ENCODE assay signal across 24 cellular contexts in genomic region chr17:66447159-66447558, GRCh38.
DNase-seq lines count a peak whose midpoint lies in the region; ATAC-seq and TF ChIP-seq lines count a peak whose summit lies in the region.
"Had no signal": no experiment of that assay in that cellular context is flagged by ENCODE, and none has a peak within 500 bp of the region (broad histone marks: within the 10 kb centered on the region; RNA-seq: fewer than 3 reads in every experiment).

No MANE protein-coding gene starts in this region.

- H4K91ac ChIP-seq in trophoblast cell (ENCODE audit: low read depth, low read length) = no peak overlapping the region

- peaks cover 4% of the 10 kb centered on the region for H3K79me1 ChIP-seq in trophoblast cell (ENCODE audit: low read length)

- H3K4me1 Mint-ChIP-seq in activated naive CD8-positive, alpha-beta T cell treated with anti-CD3 and anti-CD28 coated beads, Interleukin-2, amount 50 U/mL, for 24 hours = peaks cover 87% of the 10 kb centered on the region

- H4K20me1 ChIP-seq in DOHH2 (ENCODE audit: control insufficient read depth, insufficient read depth, low read depth, low read length) = no peaks in the 10 kb centered on the region

- no peak overlapping the region for H2BK5ac ChIP-seq in trophoblast cell (ENCODE audit: low read depth, low read length, poor library complexity)

- no peak overlapping the region for H2BK12ac ChIP-seq in trophoblast cell (ENCODE audit: low read length)

- H3K18ac ChIP-seq in trophoblast cell (ENCODE audit: low read length) = no peak overlapping the region

- H3K4me3 ChIP-seq in DOHH2 (ENCODE audit: low read length) (peak overlapping the region; percentile 63; the same call in 1 of the 2 replicates), trophoblast cell (ENCODE audit: low read depth, low read length) (no peak overlapping the region)
- H3K4me3 ChIP-seq: SJCRH30 had no signal

- no peak overlapping the region for H2AFZ ChIP-seq in trophoblast cell (ENCODE audit: insufficient read depth, low read length, poor library complexity)

- H3K4me2 ChIP-seq in DOHH2 (ENCODE audit: low read length) = 0 out of 2 replicates have a peak overlapping the region, but pooled peaks have one; percentile 98
- no peak overlapping the region for H3K4me2 ChIP-seq in trophoblast cell (ENCODE audit: low read length)
- H3K4me2 ChIP-seq: KMS-11 had no signal

- TF ChIP-seq CTCF in DOHH2 (IDR thresholded peaks at IDR 0.05; ENCODE audit: low read depth, low read length, poor library complexity, severe bottlenecking) = no peak

- H3K27me3 Mint-ChIP-seq in activated naive CD8-positive, alpha-beta T cell treated with anti-CD3 and anti-CD28 coated beads, Interleukin-2, amount 50 U/mL, for 24 hours = no peaks in the 10 kb centered on the region

- H3K4me3 Mint-ChIP-seq in activated naive CD8-positive, alpha-beta T cell treated with anti-CD3 and anti-CD28 coated beads, Interleukin-2, amount 50 U/mL, for 24 hours = no peak overlapping the region
- H3K4me3 Mint-ChIP-seq: B cell, IgD-negative memory B cell had no signal

- no peaks in the 10 kb centered on the region for H3K9me3 Mint-ChIP-seq in activated naive CD8-positive, alpha-beta T cell treated with anti-CD3 and anti-CD28 coated beads, Interleukin-2, amount 50 U/mL, for 24 hours
- H3K9me3 Mint-ChIP-seq: IgD-negative memory B cell had no signal

- H3K27ac ChIP-seq in DOHH2 (ENCODE audit: low read depth, low read length) (no peak overlapping the region), trophoblast cell (ENCODE audit: low read depth, low read length) (no peak overlapping the region)
- H3K27ac ChIP-seq: C4-2B, KMS-11, SJCRH30 had no signal

- no peak overlapping the region for H3K4ac ChIP-seq in trophoblast cell (ENCODE audit: low read depth, low read length)

- no peak for ATAC-seq in Right ventricle myocardium inferior
- ATAC-seq in activated naive CD8-positive, alpha-beta T cell treated with anti-CD3 and anti-CD28 coated beads, Interleukin-2, amount 50 U/mL, for 24 hours = no peak
- ATAC-seq: HCT116, PC-3, SK-N-SH treated with all-trans-retinoic acid at 6 μM for 48 hours had no signal

- H3K9me2 ChIP-seq in DOHH2 (replicated peaks; ENCODE audit: control insufficient read depth, low read length) = no peaks in the 10 kb centered on the region

- peak overlapping the region; percentile 17 for H2BK120ac ChIP-seq in trophoblast cell (ENCODE audit: insufficient read depth, low read length, poor library complexity)

- H3K9ac ChIP-seq in trophoblast cell (ENCODE audit: low read length) = no peak overlapping the region
- H3K9ac ChIP-seq: KMS-11 had no signal

- H3K9me3 ChIP-seq in DOHH2 (ENCODE audit: control insufficient read depth, insufficient read depth, low read length) (no peaks in the 10 kb centered on the region), trophoblast cell (ENCODE audit: insufficient read depth, low read depth, low read length) (peaks cover 1% of the 10 kb centered on the region)
- H3K9me3 ChIP-seq: SJCRH30 had no signal

- no peak overlapping the region for H2AK5ac ChIP-seq in trophoblast cell (ENCODE audit: low read length)

- intact Hi-C loops in cardiac septum (cut with DNase I) = no loop called here
- intact Hi-C loops in Right ventricle myocardium inferior (cut with DNase I) = no loop called here

- H3K27me3 ChIP-seq in DOHH2 (ENCODE audit: control insufficient read depth, low read length) = no peaks in the 10 kb centered on the region
- H3K27me3 ChIP-seq in trophoblast cell (ENCODE audit: insufficient read depth, low read length) = no peaks in the 10 kb centered on the region
- H3K27me3 ChIP-seq: SJCRH30 had no signal

- peaks cover 6% of the 10 kb centered on the region; the same call in 1 of the 2 replicates for H3F3A ChIP-seq in DOHH2 (ENCODE audit: control insufficient read depth, insufficient read depth)

- peak overlapping the region; percentile 7 for H3K27ac Mint-ChIP-seq in activated naive CD8-positive, alpha-beta T cell treated with anti-CD3 and anti-CD28 coated beads, Interleukin-2, amount 50 U/mL, for 24 hours
- H3K27ac Mint-ChIP-seq: B cell, IgD-negative memory B cell had no signal

- no peak overlapping the region for H3K14ac ChIP-seq in trophoblast cell (ENCODE audit: low read length)

- H4K12ac ChIP-seq in trophoblast cell (ENCODE audit: low read depth, low read length) = no peak overlapping the region

- WGBS in trophoblast cell (ENCODE audit: extremely low coverage, insufficient coverage, insufficient read length) = no CpG with 5 or more reads among the region's 8 CpGs

- no peak overlapping the region for H4K8ac ChIP-seq in trophoblast cell (ENCODE audit: low read depth, low read length)

- H3K36me3 Mint-ChIP-seq in activated naive CD8-positive, alpha-beta T cell treated with anti-CD3 and anti-CD28 coated beads, Interleukin-2, amount 50 U/mL, for 24 hours (ENCODE audit: low read depth) = peaks cover 44% of the 10 kb centered on the region
- H3K36me3 Mint-ChIP-seq: IgD-negative memory B cell had no signal

- no peak overlapping the region for H3K23ac ChIP-seq in trophoblast cell (ENCODE audit: low read length)

- DNase-seq in cardiac septum (ENCODE audit: low spot score) = peak; percentile 53
- DNase-seq in Right ventricle myocardium inferior (ENCODE audit: missing footprints) = no peak
- no peak for DNase-seq in activated naive CD8-positive, alpha-beta T cell treated with anti-CD3 and anti-CD28 coated beads, Interleukin-2, amount 50 U/mL, for 24 hours
- DNase-seq in trophoblast cell = no peak
- no peak for DNase-seq in glomerular visceral epithelial cell (ENCODE audit: extremely low spot score)
- DNase-seq in DMS153 treated with DMSO at 0.1 percent for 48 hours (lab: John Stamatoyannopoulos, UW; ENCODE audit: unreplicated experiment) = no peak
- DNase-seq: DMS53, EL, GDM1, NCI-H1048, NCI-H1417 treated with DMSO at 0.1 percent for 48 hours, NCI-H1694 treated with DMSO at 0.1 percent for 48 hours, NCI-H2171, NCI-H345, NCI-H510A treated with DMSO at 0.1 percent for 48 hours, PC-3 had no signal

- H3K4me1 ChIP-seq in DOHH2 (ENCODE audit: control insufficient read depth, low read length) (peaks cover 62% of the 10 kb centered on the region), trophoblast cell (ENCODE audit: control insufficient read depth in 1 of 2, insufficient read depth in 2 of 2, low read length in 2 of 2) (peaks cover 8 to 19% of the 10 kb centered on the region in 2 experiments)

- H3K79me2 ChIP-seq in DOHH2 (ENCODE audit: control insufficient read depth, low read length) (peaks cover 14% of the 10 kb centered on the region), trophoblast cell (ENCODE audit: control insufficient read depth, insufficient read depth, low read length, poor library complexity) (peaks cover 2% of the 10 kb centered on the region)

- H3K36me3 ChIP-seq in DOHH2 (ENCODE audit: control insufficient read depth, low read length) (0 out of 2 replicates have a peak, but pooled peaks cover 6% of the 10 kb centered on the region), trophoblast cell (ENCODE audit: control insufficient read depth in 1 of 2, insufficient read depth in 2 of 2, low read length in 2 of 2) (no peaks in the 10 kb centered on the region)
- H3K36me3 ChIP-seq: SJCRH30 had no signal
